In the genomic region with DNA sequence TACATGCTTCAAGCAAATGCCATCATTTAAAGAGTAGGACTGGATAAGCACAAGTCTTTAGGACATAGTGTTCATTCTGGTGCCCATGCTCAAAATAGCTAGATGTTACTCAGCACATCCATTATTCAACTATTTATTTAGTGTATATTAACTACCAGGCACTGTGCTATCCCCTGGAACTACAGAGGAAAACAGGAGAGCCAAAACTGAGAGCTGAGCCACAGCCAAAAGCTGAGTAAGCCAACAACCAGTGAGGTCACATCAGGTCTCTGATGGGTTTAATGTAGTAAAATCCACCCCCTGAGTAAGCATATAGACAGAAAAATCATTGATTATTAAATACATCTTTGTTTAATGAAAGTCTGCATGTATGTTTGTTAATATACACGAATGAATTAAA, we compare ENCODE assay signal across 21 cellular contexts.
A peak's percentile ranks its signal among the peaks of the same experiment; 100 is the strongest.
DNase-seq lines count a peak whose midpoint lies in the region; ATAC-seq and TF ChIP-seq lines count a peak whose summit lies in the region.
"Had no signal": no experiment of that assay in that cellular context is flagged by ENCODE, and none has a peak within 500 bp of the region (broad histone marks: within the 10 kb centered on the region; RNA-seq: fewer than 3 reads in every experiment).

No MANE protein-coding gene starts in this region.

- WGBS in mammary epithelial cell (ENCODE audit: low coverage, missing lambda C conversion rate), result 22% methylated on average over 1 of the region's 1 CpG

- DNase-seq in SJCRH30, result no peak
- peak; percentile 80 for DNase-seq in fibroblast of mammary gland (ENCODE audit: low read depth)
- DNase-seq in foreskin fibroblast, result peak; percentile 18 to 83
- DNase-seq in mammary epithelial cell, result no peak
- no peak for DNase-seq in NK-92 (lab: John Stamatoyannopoulos, UW; ENCODE audit: unreplicated experiment)
- no peak for DNase-seq in effector CD4-positive, alpha-beta T cell
- DNase-seq: 8988T; ACHN; AML-193; BE2C; CD4-positive, alpha-beta T cell; CD8-positive, alpha-beta memory T cell; DMS53; DMS79 treated with DMSO at 0.1 percent for 48 hours; H9 had no signal

- no peaks in the 10 kb centered on the region for H4K20me1 ChIP-seq in mammary epithelial cell (ENCODE audit: insufficient read depth, low read length)
- H4K20me1 ChIP-seq: BLaER1 treated with 17β-estradiol and CSF1 and Interleukin-3, amounts not matched to agents 10 nM and 100 nM had no signal

- H3K27ac ChIP-seq in SJCRH30 (0 out of 2 replicates have a peak overlapping the region, but pooled peaks have one; percentile 6), mammary epithelial cell (ENCODE audit: insufficient read depth, low read depth, low read length) (no peak overlapping the region)
- H3K27ac ChIP-seq: A549; BLaER1 treated with 17β-estradiol and CSF1 and Interleukin-3, amounts not matched to agents 10 nM and 100 nM had no signal

- H3K9ac ChIP-seq in skeletal muscle satellite cell (ENCODE audit: low read depth, low read length), result no peak overlapping the region
- H3K9ac ChIP-seq in mammary epithelial cell (ENCODE audit: insufficient read depth, low read length), result no peak overlapping the region
- H3K9ac ChIP-seq: BLaER1 treated with 17β-estradiol and CSF1 and Interleukin-3, amounts not matched to agents 10 nM and 100 nM had no signal

- intact Hi-C loops in mammary epithelial cell (cut with micrococcal nuclease), result no loop called here

- in situ Hi-C loops in mammary epithelial cell (cut with MboI; ENCODE audit: low sequenced_read_pairs in 2 of 2), result no loop called here

- H3K4me3 ChIP-seq in SJCRH30 (no peak overlapping the region), fibroblast of mammary gland (ENCODE audit: control insufficient read depth, low read depth, low read length) (no peak overlapping the region), foreskin fibroblast (ENCODE audit: low read depth in 1 of 2, low read length in 2 of 2) (no peak overlapping the region), skeletal muscle satellite cell (ENCODE audit: low read length) (no peak overlapping the region), mammary epithelial cell (replicated peaks in 1 of 3; ENCODE audit: insufficient read depth in 1 of 3, low read depth in 2 of 3, low read length in 3 of 3) (no peak overlapping the region)
- H3K4me3 ChIP-seq: A549; BLaER1 treated with 17β-estradiol and CSF1 and Interleukin-3, amounts not matched to agents 10 nM and 100 nM; GM23338 had no signal

- TF ChIP-seq CTCF in fibroblast of mammary gland (conservative IDR thresholded peaks at IDR 0.05; ENCODE audit: control insufficient read depth, insufficient read depth, low read depth, low read length) (no peak), foreskin fibroblast (IDR thresholded peaks at IDR 0.05; ENCODE audit: low read depth, low read length) (no peak), mammary epithelial cell (conservative IDR thresholded peaks at IDR 0.05 in 1 of 2, IDR thresholded peaks at IDR 0.05 in 1 of 2; ENCODE audit: extremely low read depth in 1 of 2, insufficient read depth in 1 of 2, low read depth in 1 of 2, low read length in 2 of 2) (no peak)

- H3K36me3 ChIP-seq in SJCRH30, result no peaks in the 10 kb centered on the region
- no peaks in the 10 kb centered on the region for H3K36me3 ChIP-seq in skeletal muscle satellite cell (ENCODE audit: insufficient read depth, low read length)
- H3K36me3 ChIP-seq in mammary epithelial cell (ENCODE audit: insufficient read depth, low read length), result no peaks in the 10 kb centered on the region
- H3K36me3 ChIP-seq: BE2C; BLaER1 treated with 17β-estradiol and CSF1 and Interleukin-3, amounts not matched to agents 10 nM and 100 nM had no signal

- H3K4me2 ChIP-seq in skeletal muscle satellite cell (ENCODE audit: low read length) (peak overlapping the region; percentile 4), mammary epithelial cell (ENCODE audit: insufficient read depth, low read depth, low read length) (no peak overlapping the region)
- H3K4me2 ChIP-seq: A549; BLaER1 treated with 17β-estradiol and CSF1 and Interleukin-3, amounts not matched to agents 10 nM and 100 nM; GM23338 had no signal

- H3K79me2 ChIP-seq in mammary epithelial cell (ENCODE audit: insufficient read depth, low read length), result no peaks in the 10 kb centered on the region

- H3K4me1 ChIP-seq in SJCRH30 (peaks cover 16% of the 10 kb centered on the region), skeletal muscle satellite cell (ENCODE audit: control insufficient read depth, insufficient read depth, low read length) (peaks cover 21% of the 10 kb centered on the region), mammary epithelial cell (ENCODE audit: insufficient read depth, low read length) (no peaks in the 10 kb centered on the region)
- H3K4me1 ChIP-seq: A549; BE2C; BLaER1 treated with 17β-estradiol and CSF1 and Interleukin-3, amounts not matched to agents 10 nM and 100 nM had no signal

- dilution Hi-C loops in mammary epithelial cell (cut with HindIII; ENCODE audit: low sequenced_read_pairs), result no loop called here

- H3K9me3 ChIP-seq in SJCRH30 (replicated peaks) (no peaks in the 10 kb centered on the region), skeletal muscle satellite cell (replicated peaks; ENCODE audit: low read length) (no peaks in the 10 kb centered on the region), mammary epithelial cell (replicated peaks; ENCODE audit: insufficient read depth, low read length) (peaks cover 4% of the 10 kb centered on the region)
- H3K9me3 ChIP-seq: A549; BE2C; BLaER1 treated with 17β-estradiol and CSF1 and Interleukin-3, amounts not matched to agents 10 nM and 100 nM had no signal

- no peak overlapping the region for H2AFZ ChIP-seq in mammary epithelial cell (ENCODE audit: low read depth, low read length)
- H2AFZ ChIP-seq: GM23338 had no signal

- no TSS peak for BruUV-seq in mammary epithelial cell (replicated peaks; lab: Mats Ljungman, UMichigan)

- no peaks in the 10 kb centered on the region for H3K27me3 ChIP-seq in SJCRH30
- no peaks in the 10 kb centered on the region for H3K27me3 ChIP-seq in skeletal muscle satellite cell (ENCODE audit: control insufficient read depth, insufficient read depth, low read length)
- no peaks in the 10 kb centered on the region for H3K27me3 ChIP-seq in mammary epithelial cell (ENCODE audit: insufficient read depth, low read length)
- H3K27me3 ChIP-seq: BE2C; BLaER1 treated with 17β-estradiol and CSF1 and Interleukin-3, amounts not matched to agents 10 nM and 100 nM had no signal

- CTCF ChIA-PET in mammary epithelial cell (lab: Charles Lee; ENCODE audit: low non-redundant PET), result no interaction called here

- no peak for ATAC-seq in GM19023 (IDR thresholded peaks at IDR 0.05; ENCODE audit: unreplicated experiment)
- ATAC-seq: A549, GM23338, HCT116 had no signal

Comparison
In these comparisons a context has a peak if more than half of its experiments do, and no peak if none do; other contexts are left out.
1. DNase-seq: peak in fibroblast of mammary gland (single experiment) and foreskin fibroblast (2 of 2); none in SJCRH30 (0 of 2), mammary epithelial cell (single experiment), NK-92 (single experiment) and effector CD4-positive, alpha-beta T cell (single experiment).